1 cellular context compared by ENCODE assay signal in genomic region chr2:42055573-42056514, GRCh38.
A peak's percentile ranks its signal among the peaks of the same experiment; 100 is the strongest.
TF ChIP-seq lines count a peak whose summit lies in the region.

No MANE protein-coding gene starts in this region.

TF ChIP-seq in HepG2, 621 proteins besides CTCF, POLR2A, EP300 and RAD21 (continued from another document and continues in another):
- TF ChIP-seq HMGXB4 (CRISPR knock-in tag; IDR thresholded peaks at IDR 0.05; ENCODE audit: borderline replicate concordance in 1 of 2, low read depth in 1 of 2) (peak in 1 of 2 experiments; percentile 51; a peak in 2 of 4 replicates), ZNF224 (CRISPR knock-in tag; IDR thresholded peaks at IDR 0.05) (no peak), SPEN (CRISPR knock-in tag; IDR thresholded peaks at IDR 0.05; ENCODE audit: low read depth) (0 out of 2 replicates have a peak, but pooled peaks have one; percentile 39), CEBPZ (IDR thresholded peaks at IDR 0.05; ENCODE audit: low read length) (no peak), GPBP1L1 (CRISPR knock-in tag; IDR thresholded peaks at IDR 0.05) (no peak), PAX8 (CRISPR knock-in tag; IDR thresholded peaks at IDR 0.05; ENCODE audit: borderline replicate concordance) (no peak), ZBTB2 (CRISPR knock-in tag; IDR thresholded peaks at IDR 0.05; ENCODE audit: low read depth) (no peak), FOXJ3 (CRISPR knock-in tag; IDR thresholded peaks at IDR 0.05; ENCODE audit: borderline replicate concordance) (peak; percentile 91; the same call in 1 of the 2 replicates), ZNF33A (CRISPR knock-in tag; IDR thresholded peaks at IDR 0.05; ENCODE audit: borderline replicate concordance) (no peak), PCBP2 (optimal IDR thresholded peaks at IDR 0.05; ENCODE audit: low read depth, low read length, poor library complexity, severe bottlenecking) (no peak), NFAT5 (CRISPR knock-in tag; IDR thresholded peaks at IDR 0.05) (no peak), MAFF (IDR thresholded peaks at IDR 0.05; ENCODE audit: low read depth, low read length) (no peak; the same call in 1 of the 2 replicates), HMGA1 (CRISPR knock-in tag; conservative IDR thresholded peaks at IDR 0.05) (no peak), REPIN1 (CRISPR knock-in tag; IDR thresholded peaks at IDR 0.05; ENCODE audit: borderline replicate concordance, low read depth) (peak; percentile 65; the same call in 1 of the 2 replicates), ARNTL (CRISPR knock-in tag; IDR thresholded peaks at IDR 0.05) (no peak; the same call in 1 of the 2 replicates), ZNF558 (CRISPR knock-in tag; IDR thresholded peaks at IDR 0.05; ENCODE audit: borderline replicate concordance) (no peak), PAF1 (CRISPR knock-in tag; IDR thresholded peaks at IDR 0.05) (no peak), ZNF205 (CRISPR knock-in tag; IDR thresholded peaks at IDR 0.05) (peak; percentile 75), ZFP36L1 (CRISPR knock-in tag; IDR thresholded peaks at IDR 0.05) (no peak), TP53 (CRISPR knock-in tag; conservative IDR thresholded peaks at IDR 0.05) (no peak), PITX1 (CRISPR knock-in tag; IDR thresholded peaks at IDR 0.05) (peak; percentile 92), ZNF839 (CRISPR knock-in tag; IDR thresholded peaks at IDR 0.05; ENCODE audit: borderline replicate concordance) (no peak), MAX (IDR thresholded peaks at IDR 0.05) (peak; percentile 39), EHMT2 (IDR thresholded peaks at IDR 0.05; ENCODE audit: borderline replicate concordance, low read depth, low read length) (0 out of 2 replicates have a peak, but pooled peaks have one; percentile 50), ARID2 (CRISPR knock-in tag; IDR thresholded peaks at IDR 0.05; ENCODE audit: borderline replicate concordance) (no peak; the same call in 1 of the 2 replicates), ZBTB44 (CRISPR knock-in tag; IDR thresholded peaks at IDR 0.05) (no peak), PRMT3 (CRISPR knock-in tag; IDR thresholded peaks at IDR 0.05; ENCODE audit: borderline replicate concordance, low read depth) (no peak), ZNF431 (CRISPR knock-in tag; IDR thresholded peaks at IDR 0.05; ENCODE audit: borderline replicate concordance, low read depth) (no peak), ZNF746 (CRISPR knock-in tag; IDR thresholded peaks at IDR 0.05) (peak; percentile 70; the same call in 1 of the 2 replicates), ZNF577 (CRISPR knock-in tag; IDR thresholded peaks at IDR 0.05; ENCODE audit: borderline replicate concordance, low read depth) (no peak), CEBPB (IDR thresholded peaks at IDR 0.05; ENCODE audit: borderline replicate concordance, low read depth, low read length) (no peak), AFF4 (CRISPR knock-in tag; IDR thresholded peaks at IDR 0.05) (no peak), HNF4G (IDR thresholded peaks at IDR 0.05; ENCODE audit: borderline replicate concordance, low read depth, low read length) (peak; percentile 98), HNF4G (CRISPR knock-in tag; IDR thresholded peaks at IDR 0.05; ENCODE audit: borderline replicate concordance, low read depth) (peak; percentile 89), ZNF501 (CRISPR knock-in tag; IDR thresholded peaks at IDR 0.05) (no peak; the same call in none of the 2 replicates), RBFOX2 (IDR thresholded peaks at IDR 0.05; ENCODE audit: low read depth, low read length) (peak; percentile 35; the same call in 1 of the 2 replicates), ZNF232 (CRISPR knock-in tag; IDR thresholded peaks at IDR 0.05; ENCODE audit: borderline replicate concordance) (no peak; the same call in 1 of the 2 replicates), SIN3A (IDR thresholded peaks at IDR 0.05; ENCODE audit: borderline replicate concordance, low read depth, low read length) (peak; percentile 51; the same call in 1 of the 2 replicates), SAP130 (CRISPR knock-in tag; IDR thresholded peaks at IDR 0.05; ENCODE audit: low read depth) (peak; percentile 78), ZNF652 (CRISPR knock-in tag; IDR thresholded peaks at IDR 0.05; ENCODE audit: borderline replicate concordance, low read depth) (peak; percentile 35; the same call in 1 of the 2 replicates)
